34 cellular contexts compared by ENCODE assay signal in genomic region chr15:82793737-82794136, GRCh38. TPM values are rescaled to one million over a fixed set of nuclear protein-coding genes. Genes with fewer than 3 reads are reported as not detected.
"Had no signal": no experiment of that assay in that cellular context is flagged by ENCODE, and none has a peak within 500 bp of the region (broad histone marks: within the 10 kb centered on the region; RNA-seq: fewer than 3 reads in every experiment).

No MANE protein-coding gene starts in this region.

- H3K4me1 ChIP-seq: pancreas, prostate gland, spleen, suprapubic skin, testis, tibial artery, transverse colon, upper lobe of right lung, uterus had no signal

- H3K9me3 ChIP-seq: neutrophil, pancreas, prostate gland, suprapubic skin, testis, tibial artery, transverse colon, upper lobe of right lung had no signal

- ATAC-seq: naive thymus-derived CD8-positive, alpha-beta T cell; natural killer cell treated with Interleukin-12 subunit alpha and Interleukin-12 subunit beta and Interleukin-15 and Interleukin-18, amount 100 ng/mL, for 72 hours; pancreas; right cardiac atrium; sciatic nerve; stimulated activated memory B cell treated with anti-CD40 and anti-IgM and Interleukin-4, amounts not matched to agents 10 μg/mL and 1 μg/mL and 100 μg/mL, for 72 hours; stimulated activated naive CD8-positive, alpha-beta T cell treated with anti-CD3 and anti-CD28 coated beads, Interleukin-15, amount 100 ng/mL, for 72 hours; stimulated activated naive CD8-positive, alpha-beta T cell treated with anti-CD3 and anti-CD28 coated beads, Interleukin-15, Interleukin-2, amounts not matched to agents 100 U/mL and 50 U/mL, for 24 hours; upper lobe of right lung had no signal

- H3K27ac ChIP-seq: neutrophil, pancreas, prostate gland, skin epidermis, spleen, suprapubic skin, testis, tibial artery, transverse colon, upper lobe of right lung, uterus had no signal

- FAIRE-seq: pancreas had no signal

- DNase-seq: naive thymus-derived CD8-positive, alpha-beta T cell; nephron progenitor cell; nucleus accumbens; pancreas; right cardiac atrium; spleen; stimulated activated CD4-positive, alpha-beta T cell treated with anti-CD3 and anti-CD28 coated beads, Interleukin-12 subunit alpha, Interleukin-12 subunit beta, amount 100 ng/mL, for 4 hours; stimulated activated CD4-positive, alpha-beta T cell treated with anti-CD3 and anti-CD28 coated beads, Interleukin-1b, Interleukin-23, amount 100 ng/mL, for 48 hours; stimulated activated CD4-positive, alpha-beta T cell treated with anti-CD3 and anti-CD28 coated beads, Interleukin-4, amount 100 ng/mL, for 1 hour; stimulated activated CD4-positive, alpha-beta T cell treated with anti-CD3 and anti-CD28 coated beads, Interleukin-4, amount 100 ng/mL, for 4 hours; stimulated activated CD8-positive, alpha-beta memory T cell treated with anti-CD3 and anti-CD28 coated beads, Interleukin-4, amount 100 ng/mL, for 48 hours; stimulated activated naive CD4-positive, alpha-beta T cell; stimulated activated naive CD8-positive, alpha-beta T cell treated with anti-CD3 and anti-CD28 coated beads, Interleukin-15, amount 100 ng/mL, for 72 hours; stimulated activated naive CD8-positive, alpha-beta T cell treated with anti-CD3 and anti-CD28 coated beads, Interleukin-15, Interleukin-2, amounts not matched to agents 100 U/mL and 50 U/mL, for 24 hours; substantia nigra; testis; tibial artery; transverse colon; upper lobe of right lung; uterus had no signal

- H3K4me2 ChIP-seq: smooth muscle cell had no signal

- H3K36me3 ChIP-seq: neutrophil, pancreas, prostate gland, spleen, suprapubic skin, tibial artery, transverse colon, upper lobe of right lung, uterus had no signal

- H3K27me3 ChIP-seq: pancreas, spleen, suprapubic skin, testis, tibial artery, transverse colon, upper lobe of right lung, uterus had no signal

- H3K4me3 ChIP-seq: pancreas, prostate gland, skin epidermis, smooth muscle cell, spleen, suprapubic skin, testis, tibial artery, transverse colon, upper lobe of right lung, uterus had no signal

RNA-seq across cellular contexts. Expression of gene FSD2, which starts 12.1 kb away (rescaled TPM):
- total RNA-seq: naive thymus-derived CD8-positive, alpha-beta T cell; natural killer cell treated with Interleukin-12 subunit alpha and Interleukin-12 subunit beta and Interleukin-15 and Interleukin-18, amount 100 ng/mL, for 72 hours; neural crest cell; omental fat pad; osteocyte; posterior vena cava; renal cortical epithelial cell; sciatic nerve; smooth muscle cell; spleen; transverse colon; upper lobe of right lung; uterus had no signal
- polyA plus RNA-seq: smooth muscle cell, urinary bladder had no signal
